ENCODE assay signal across 1 cellular context in the genomic region with DNA sequence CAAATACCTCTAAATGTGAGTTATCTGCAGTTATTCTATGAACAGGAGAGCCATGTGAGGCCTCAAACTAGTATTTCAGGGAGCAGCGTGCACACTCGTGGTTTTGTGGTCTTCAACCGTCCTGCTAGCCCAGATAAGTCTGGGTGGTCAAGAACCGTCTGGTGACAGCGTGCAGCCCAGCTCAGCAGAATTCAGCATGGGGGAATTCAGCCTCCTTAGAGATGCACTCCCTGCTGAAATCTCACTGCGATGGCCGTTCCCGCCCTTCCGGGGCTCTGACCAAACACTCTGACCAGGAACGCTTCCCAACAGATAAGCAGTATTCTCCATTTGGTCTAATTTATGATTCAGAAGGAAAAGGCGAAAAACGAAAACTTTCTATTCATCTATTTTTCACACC.
TF ChIP-seq lines count a peak whose summit lies in the region.

No MANE protein-coding gene starts in this region.

TF ChIP-seq in K562, 482 proteins besides CTCF, POLR2A, EP300 and RAD21 (continued from another document and continues in another):
- TF ChIP-seq, protein P1, sequence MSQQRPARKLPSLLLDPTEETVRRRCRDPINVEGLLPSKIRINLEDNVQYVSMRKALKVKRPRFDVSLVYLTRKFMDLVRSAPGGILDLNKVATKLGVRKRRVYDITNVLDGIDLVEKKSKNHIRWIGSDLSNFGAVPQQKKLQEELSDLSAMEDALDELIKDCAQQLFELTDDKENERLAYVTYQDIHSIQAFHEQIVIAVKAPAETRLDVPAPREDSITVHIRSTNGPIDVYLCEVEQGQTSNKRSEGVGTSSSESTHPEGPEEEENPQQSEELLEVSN (IDR thresholded peaks at IDR 0.05; ENCODE audit: borderline replicate concordance in 1 of 2, extremely low read depth in 1 of 2, insufficient read depth in 1 of 2, insufficient read length in 1 of 2, low read depth in 1 of 2, low read length in 1 of 2, poor library complexity in 1 of 2, severe bottlenecking in 1 of 2) = peak; percentile 83 to 95
- TF ChIP-seq ZKSCAN3 (CRISPR knock-in tag; IDR thresholded peaks at IDR 0.05) (no peak), ETV1 (tag; conservative IDR thresholded peaks at IDR 0.05; ENCODE audit: low read depth) (peak; percentile 65), SRSF3 (IDR thresholded peaks at IDR 0.05; ENCODE audit: insufficient read depth, low read length) (no peak), GATAD2B (IDR thresholded peaks at IDR 0.05; ENCODE audit: borderline replicate concordance) (no peak; the same call in 1 of the 2 replicates), PTBP1 (IDR thresholded peaks at IDR 0.05; ENCODE audit: low read depth, low read length) (no peak), HIVEP1 (CRISPR knock-in tag; IDR thresholded peaks at IDR 0.05) (no peak), HOXB6 (CRISPR knock-in tag; IDR thresholded peaks at IDR 0.05; ENCODE audit: borderline replicate concordance) (no peak), BCL6 (CRISPR knock-in tag; IDR thresholded peaks at IDR 0.05) (no peak), RFX7 (CRISPR knock-in tag; IDR thresholded peaks at IDR 0.05) (no peak), ZNF584 (CRISPR knock-in tag; IDR thresholded peaks at IDR 0.05; ENCODE audit: low read depth) (peak; percentile 50; the same call in 1 of the 2 replicates), ZNF707 (CRISPR knock-in tag; conservative IDR thresholded peaks at IDR 0.05) (no peak), ZNF507 (tag; conservative IDR thresholded peaks at IDR 0.05) (no peak), KLF1 (tag; IDR thresholded peaks at IDR 0.05) (0 out of 2 replicates have a peak, but pooled peaks have one; percentile 54), KHSRP (IDR thresholded peaks at IDR 0.05) (no peak), XRCC3 (IDR thresholded peaks at IDR 0.05) (no peak), GABPB1 (CRISPR knock-in tag; IDR thresholded peaks at IDR 0.05) (peak; percentile 44; the same call in 1 of the 2 replicates), ZFX (CRISPR knock-in tag; IDR thresholded peaks at IDR 0.05) (peak; percentile 56), MAZ (CRISPR knock-in tag; conservative IDR thresholded peaks at IDR 0.05 in 1 of 2, IDR thresholded peaks at IDR 0.05 in 1 of 2) (peak in 1 of 2 experiments; percentile 36; a peak in 2 of 4 replicates), PHF8 (IDR thresholded peaks at IDR 0.05; ENCODE audit: borderline replicate concordance, low read length) (no peak), TFAM (CRISPR knock-in tag; conservative IDR thresholded peaks at IDR 0.05) (no peak), HMG20A (CRISPR knock-in tag; conservative IDR thresholded peaks at IDR 0.05) (no peak), THRAP3 (IDR thresholded peaks at IDR 0.05; ENCODE audit: borderline replicate concordance) (no peak), ZKSCAN1 (IDR thresholded peaks at IDR 0.05; ENCODE audit: low read depth, low read length) (peak; percentile 67; the same call in 1 of the 2 replicates), ZNF41 (CRISPR knock-in tag; conservative IDR thresholded peaks at IDR 0.05) (no peak), ZNF23 (CRISPR knock-in tag; IDR thresholded peaks at IDR 0.05) (no peak), FOXA1 (IDR thresholded peaks at IDR 0.05; ENCODE audit: borderline replicate concordance) (no peak), FUS (optimal IDR thresholded peaks at IDR 0.05; ENCODE audit: low read depth, low read length) (no peak), TARDBP (IDR thresholded peaks at IDR 0.05) (no peak), BRCA1 (IDR thresholded peaks at IDR 0.05) (no peak), BRCA1 (CRISPR knock-in tag; IDR thresholded peaks at IDR 0.05) (no peak), ZNF77 (CRISPR knock-in tag; IDR thresholded peaks at IDR 0.05) (no peak), ZNF263 (CRISPR knock-in tag; IDR thresholded peaks at IDR 0.05; ENCODE audit: borderline replicate concordance) (no peak), CREB1 (IDR thresholded peaks at IDR 0.05) (no peak), CREB1 (CRISPR knock-in tag; IDR thresholded peaks at IDR 0.05) (peak; percentile 16; the same call in 1 of the 2 replicates), MCM7 (IDR thresholded peaks at IDR 0.05) (no peak), PHTF2 (CRISPR knock-in tag; IDR thresholded peaks at IDR 0.05) (no peak), KDM2B (CRISPR knock-in tag; IDR thresholded peaks at IDR 0.05) (no peak), SOX6 (IDR thresholded peaks at IDR 0.05) (peak; percentile 81), POLR3A (IDR thresholded peaks at IDR 0.05; ENCODE audit: borderline replicate concordance, extremely low read depth, insufficient read depth, insufficient read length) (no peak)
- TF ChIP-seq, protein P2, sequence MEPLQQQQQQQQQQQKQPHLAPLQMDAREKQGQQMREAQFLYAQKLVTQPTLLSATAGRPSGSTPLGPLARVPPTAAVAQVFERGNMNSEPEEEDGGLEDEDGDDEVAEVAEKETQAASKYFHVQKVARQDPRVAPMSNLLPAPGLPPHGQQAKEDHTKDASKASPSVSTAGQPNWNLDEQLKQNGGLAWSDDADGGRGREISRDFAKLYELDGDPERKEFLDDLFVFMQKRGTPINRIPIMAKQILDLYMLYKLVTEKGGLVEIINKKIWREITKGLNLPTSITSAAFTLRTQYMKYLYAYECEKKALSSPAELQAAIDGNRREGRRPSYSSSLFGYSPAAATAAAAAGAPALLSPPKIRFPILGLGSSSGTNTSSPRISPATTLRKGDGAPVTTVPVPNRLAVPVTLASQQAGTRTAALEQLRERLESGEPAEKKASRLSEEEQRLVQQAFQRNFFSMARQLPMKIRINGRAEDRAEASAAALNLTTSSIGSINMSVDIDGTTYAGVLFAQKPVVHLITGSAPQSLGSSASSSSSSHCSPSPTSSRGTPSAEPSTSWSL (CRISPR knock-in tag; IDR thresholded peaks at IDR 0.05; ENCODE audit: borderline replicate concordance) = no peak
- TF ChIP-seq, protein P3, sequence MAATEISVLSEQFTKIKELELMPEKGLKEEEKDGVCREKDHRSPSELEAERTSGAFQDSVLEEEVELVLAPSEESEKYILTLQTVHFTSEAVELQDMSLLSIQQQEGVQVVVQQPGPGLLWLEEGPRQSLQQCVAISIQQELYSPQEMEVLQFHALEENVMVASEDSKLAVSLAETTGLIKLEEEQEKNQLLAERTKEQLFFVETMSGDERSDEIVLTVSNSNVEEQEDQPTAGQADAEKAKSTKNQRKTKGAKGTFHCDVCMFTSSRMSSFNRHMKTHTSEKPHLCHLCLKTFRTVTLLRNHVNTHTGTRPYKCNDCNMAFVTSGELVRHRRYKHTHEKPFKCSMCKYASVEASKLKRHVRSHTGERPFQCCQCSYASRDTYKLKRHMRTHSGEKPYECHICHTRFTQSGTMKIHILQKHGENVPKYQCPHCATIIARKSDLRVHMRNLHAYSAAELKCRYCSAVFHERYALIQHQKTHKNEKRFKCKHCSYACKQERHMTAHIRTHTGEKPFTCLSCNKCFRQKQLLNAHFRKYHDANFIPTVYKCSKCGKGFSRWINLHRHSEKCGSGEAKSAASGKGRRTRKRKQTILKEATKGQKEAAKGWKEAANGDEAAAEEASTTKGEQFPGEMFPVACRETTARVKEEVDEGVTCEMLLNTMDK (IDR thresholded peaks at IDR 0.05; ENCODE audit: borderline replicate concordance, insufficient read depth, low read depth, low read length, poor library complexity, severe bottlenecking) = no peak
- TF ChIP-seq, protein P4, sequence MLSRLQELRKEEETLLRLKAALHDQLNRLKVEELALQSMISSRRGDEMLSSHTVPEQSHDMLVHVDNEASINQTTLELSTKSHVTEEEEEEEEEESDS (CRISPR knock-in tag; IDR thresholded peaks at IDR 0.05) = no peak
- TF ChIP-seq, protein P5, sequence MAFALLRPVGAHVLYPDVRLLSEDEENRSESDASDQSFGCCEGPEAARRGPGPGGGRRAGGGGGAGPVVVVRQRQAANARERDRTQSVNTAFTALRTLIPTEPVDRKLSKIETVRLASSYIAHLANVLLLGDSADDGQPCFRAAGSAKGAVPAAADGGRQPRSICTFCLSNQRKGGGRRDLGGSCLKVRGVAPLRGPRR (CRISPR knock-in tag; IDR thresholded peaks at IDR 0.05) = no peak
- TF ChIP-seq, protein P6, sequence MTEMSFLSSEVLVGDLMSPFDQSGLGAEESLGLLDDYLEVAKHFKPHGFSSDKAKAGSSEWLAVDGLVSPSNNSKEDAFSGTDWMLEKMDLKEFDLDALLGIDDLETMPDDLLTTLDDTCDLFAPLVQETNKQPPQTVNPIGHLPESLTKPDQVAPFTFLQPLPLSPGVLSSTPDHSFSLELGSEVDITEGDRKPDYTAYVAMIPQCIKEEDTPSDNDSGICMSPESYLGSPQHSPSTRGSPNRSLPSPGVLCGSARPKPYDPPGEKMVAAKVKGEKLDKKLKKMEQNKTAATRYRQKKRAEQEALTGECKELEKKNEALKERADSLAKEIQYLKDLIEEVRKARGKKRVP (CRISPR knock-in tag; IDR thresholded peaks at IDR 0.05) = no peak
- TF ChIP-seq, protein P7, sequence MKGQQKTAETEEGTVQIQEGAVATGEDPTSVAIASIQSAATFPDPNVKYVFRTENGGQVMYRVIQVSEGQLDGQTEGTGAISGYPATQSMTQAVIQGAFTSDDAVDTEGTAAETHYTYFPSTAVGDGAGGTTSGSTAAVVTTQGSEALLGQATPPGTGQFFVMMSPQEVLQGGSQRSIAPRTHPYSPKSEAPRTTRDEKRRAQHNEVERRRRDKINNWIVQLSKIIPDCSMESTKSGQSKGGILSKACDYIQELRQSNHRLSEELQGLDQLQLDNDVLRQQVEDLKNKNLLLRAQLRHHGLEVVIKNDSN (CRISPR knock-in tag; IDR thresholded peaks at IDR 0.05) = peak; percentile 25; the same call in 1 of the 2 replicates
- TF ChIP-seq, protein P8, sequence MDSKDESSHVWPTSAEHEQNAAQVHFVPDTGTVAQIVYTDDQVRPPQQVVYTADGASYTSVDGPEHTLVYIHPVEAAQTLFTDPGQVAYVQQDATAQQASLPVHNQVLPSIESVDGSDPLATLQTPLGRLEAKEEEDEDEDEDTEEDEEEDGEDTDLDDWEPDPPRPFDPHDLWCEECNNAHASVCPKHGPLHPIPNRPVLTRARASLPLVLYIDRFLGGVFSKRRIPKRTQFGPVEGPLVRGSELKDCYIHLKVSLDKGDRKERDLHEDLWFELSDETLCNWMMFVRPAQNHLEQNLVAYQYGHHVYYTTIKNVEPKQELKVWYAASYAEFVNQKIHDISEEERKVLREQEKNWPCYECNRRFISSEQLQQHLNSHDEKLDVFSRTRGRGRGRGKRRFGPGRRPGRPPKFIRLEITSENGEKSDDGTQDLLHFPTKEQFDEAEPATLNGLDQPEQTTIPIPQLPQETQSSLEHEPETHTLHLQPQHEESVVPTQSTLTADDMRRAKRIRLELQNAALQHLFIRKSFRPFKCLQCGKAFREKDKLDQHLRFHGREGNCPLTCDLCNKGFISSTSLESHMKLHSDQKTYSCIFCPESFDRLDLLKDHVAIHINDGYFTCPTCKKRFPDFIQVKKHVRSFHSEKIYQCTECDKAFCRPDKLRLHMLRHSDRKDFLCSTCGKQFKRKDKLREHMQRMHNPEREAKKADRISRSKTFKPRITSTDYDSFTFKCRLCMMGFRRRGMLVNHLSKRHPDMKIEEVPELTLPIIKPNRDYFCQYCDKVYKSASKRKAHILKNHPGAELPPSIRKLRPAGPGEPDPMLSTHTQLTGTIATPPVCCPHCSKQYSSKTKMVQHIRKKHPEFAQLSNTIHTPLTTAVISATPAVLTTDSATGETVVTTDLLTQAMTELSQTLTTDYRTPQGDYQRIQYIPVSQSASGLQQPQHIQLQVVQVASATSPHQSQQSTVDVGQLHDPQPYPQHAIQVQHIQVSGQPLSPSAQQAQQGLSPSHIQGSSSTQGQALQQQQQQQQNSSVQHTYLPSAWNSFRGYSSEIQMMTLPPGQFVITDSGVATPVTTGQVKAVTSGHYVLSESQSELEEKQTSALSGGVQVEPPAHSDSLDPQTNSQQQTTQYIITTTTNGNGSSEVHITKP (IDR thresholded peaks at IDR 0.05; ENCODE audit: partially characterized antibody) = peak; percentile 31
- TF ChIP-seq, protein P9, sequence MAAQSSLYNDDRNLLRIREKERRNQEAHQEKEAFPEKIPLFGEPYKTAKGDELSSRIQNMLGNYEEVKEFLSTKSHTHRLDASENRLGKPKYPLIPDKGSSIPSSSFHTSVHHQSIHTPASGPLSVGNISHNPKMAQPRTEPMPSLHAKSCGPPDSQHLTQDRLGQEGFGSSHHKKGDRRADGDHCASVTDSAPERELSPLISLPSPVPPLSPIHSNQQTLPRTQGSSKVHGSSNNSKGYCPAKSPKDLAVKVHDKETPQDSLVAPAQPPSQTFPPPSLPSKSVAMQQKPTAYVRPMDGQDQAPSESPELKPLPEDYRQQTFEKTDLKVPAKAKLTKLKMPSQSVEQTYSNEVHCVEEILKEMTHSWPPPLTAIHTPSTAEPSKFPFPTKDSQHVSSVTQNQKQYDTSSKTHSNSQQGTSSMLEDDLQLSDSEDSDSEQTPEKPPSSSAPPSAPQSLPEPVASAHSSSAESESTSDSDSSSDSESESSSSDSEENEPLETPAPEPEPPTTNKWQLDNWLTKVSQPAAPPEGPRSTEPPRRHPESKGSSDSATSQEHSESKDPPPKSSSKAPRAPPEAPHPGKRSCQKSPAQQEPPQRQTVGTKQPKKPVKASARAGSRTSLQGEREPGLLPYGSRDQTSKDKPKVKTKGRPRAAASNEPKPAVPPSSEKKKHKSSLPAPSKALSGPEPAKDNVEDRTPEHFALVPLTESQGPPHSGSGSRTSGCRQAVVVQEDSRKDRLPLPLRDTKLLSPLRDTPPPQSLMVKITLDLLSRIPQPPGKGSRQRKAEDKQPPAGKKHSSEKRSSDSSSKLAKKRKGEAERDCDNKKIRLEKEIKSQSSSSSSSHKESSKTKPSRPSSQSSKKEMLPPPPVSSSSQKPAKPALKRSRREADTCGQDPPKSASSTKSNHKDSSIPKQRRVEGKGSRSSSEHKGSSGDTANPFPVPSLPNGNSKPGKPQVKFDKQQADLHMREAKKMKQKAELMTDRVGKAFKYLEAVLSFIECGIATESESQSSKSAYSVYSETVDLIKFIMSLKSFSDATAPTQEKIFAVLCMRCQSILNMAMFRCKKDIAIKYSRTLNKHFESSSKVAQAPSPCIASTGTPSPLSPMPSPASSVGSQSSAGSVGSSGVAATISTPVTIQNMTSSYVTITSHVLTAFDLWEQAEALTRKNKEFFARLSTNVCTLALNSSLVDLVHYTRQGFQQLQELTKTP (IDR thresholded peaks at IDR 0.05; ENCODE audit: low read depth in 1 of 2, partially characterized antibody in 2 of 2) = no peak
- TF ChIP-seq, protein P10, sequence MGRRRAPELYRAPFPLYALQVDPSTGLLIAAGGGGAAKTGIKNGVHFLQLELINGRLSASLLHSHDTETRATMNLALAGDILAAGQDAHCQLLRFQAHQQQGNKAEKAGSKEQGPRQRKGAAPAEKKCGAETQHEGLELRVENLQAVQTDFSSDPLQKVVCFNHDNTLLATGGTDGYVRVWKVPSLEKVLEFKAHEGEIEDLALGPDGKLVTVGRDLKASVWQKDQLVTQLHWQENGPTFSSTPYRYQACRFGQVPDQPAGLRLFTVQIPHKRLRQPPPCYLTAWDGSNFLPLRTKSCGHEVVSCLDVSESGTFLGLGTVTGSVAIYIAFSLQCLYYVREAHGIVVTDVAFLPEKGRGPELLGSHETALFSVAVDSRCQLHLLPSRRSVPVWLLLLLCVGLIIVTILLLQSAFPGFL (CRISPR knock-in tag; IDR thresholded peaks at IDR 0.05) = no peak
